In genomic region chr10:126893841-126894240, GRCh38 we compare ENCODE assay signal across 24 cellular contexts. TPM values are rescaled to one million over a fixed set of nuclear protein-coding genes. Genes with fewer than 3 reads are reported as not detected.
"Had no signal": no experiment of that assay in that cellular context is flagged by ENCODE, and none has a peak within 500 bp of the region (broad histone marks: within the 10 kb centered on the region; RNA-seq: fewer than 3 reads in every experiment).

No MANE protein-coding gene starts in this region.

- H3K4me1 Mint-ChIP-seq: IgD-negative memory B cell had no signal

- H3K4me3 Mint-ChIP-seq: IgD-negative memory B cell had no signal

- H3K4me3 ChIP-seq: K562 had no signal

- ATAC-seq: K562, Panc1, PC-3 had no signal

- H3K9ac ChIP-seq: KMS-11, SK-N-SH had no signal

- H3K4me2 ChIP-seq: KMS-11, SK-N-SH had no signal

- H3K27ac ChIP-seq: HL-60, KMS-11, RWPE1 had no signal

- H3K27me3 Mint-ChIP-seq: IgD-negative memory B cell had no signal

- H3K27ac Mint-ChIP-seq: IgD-negative memory B cell had no signal

- DNase-seq: Kasumi-1, MM.1S, NCI-H1048, NCI-H1105, NCI-H1417, NCI-H1436 treated with DMSO at 0.1 percent for 48 hours, NCI-H1694, NCI-H187 treated with DMSO at 0.1 percent for 48 hours, NCI-H2029 treated with DMSO at 0.1 percent for 48 hours, NCI-H2171 treated with DMSO at 0.1 percent for 48 hours, NCI-H345, NCI-H524 treated with DMSO at 0.1 percent for 48 hours, NCI-H69, NCI-H774, PC-3, SHP77, SK-N-SH had no signal

- H3K9me3 ChIP-seq: SK-N-SH had no signal

RNA-seq across cellular contexts. Expression of gene DOCK1, which starts 11.4 kb away (rescaled TPM):
- total RNA-seq: OCI-LY7 had no signal
- polyA plus RNA-seq: IgD-negative memory B cell, K562 had no signal
